6 cellular contexts compared by ENCODE assay signal in the genomic region with DNA sequence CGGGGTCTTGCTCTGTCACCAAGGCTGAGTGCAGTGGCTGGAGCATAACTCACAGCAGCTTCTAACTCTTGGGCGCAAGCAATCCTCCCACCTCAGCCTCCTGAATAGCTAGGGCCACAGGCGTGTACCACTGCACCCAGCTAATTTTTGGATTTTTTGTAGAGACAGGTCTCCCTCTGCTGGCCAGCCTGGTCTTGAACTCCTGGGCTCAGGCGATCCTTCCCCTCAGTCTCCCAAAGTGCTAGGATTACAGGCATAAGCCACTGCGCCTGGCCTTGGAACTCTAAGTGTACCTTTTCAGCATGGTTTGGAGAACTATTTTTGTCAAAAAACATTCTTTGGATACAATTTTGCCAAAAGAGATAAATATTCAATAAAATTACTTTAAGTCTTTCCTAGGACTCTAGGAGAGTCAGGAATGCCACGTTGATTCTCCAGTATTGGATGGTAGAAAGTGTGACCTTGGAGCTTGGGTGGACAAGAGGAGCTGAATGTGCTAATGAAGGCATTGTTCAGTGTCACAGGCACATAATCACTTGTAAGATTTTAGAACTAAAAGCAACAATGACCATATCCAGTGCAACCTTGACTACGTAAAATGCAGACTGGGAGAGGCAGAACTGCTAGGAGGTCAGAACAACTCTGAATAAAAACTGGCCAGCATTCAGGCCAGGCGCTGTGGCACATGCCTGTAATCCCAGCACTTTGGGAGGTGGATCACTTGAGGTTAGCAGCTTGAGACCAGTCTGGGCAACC. TPM values are rescaled to one million over a fixed set of nuclear protein-coding genes. Genes with fewer than 3 reads are reported as not detected.
DNase-seq lines count a peak whose midpoint lies in the region; ATAC-seq lines count a peak whose summit lies in the region.

No MANE protein-coding gene starts in this region.

- H3K9ac ChIP-seq in BLaER1, result 0 out of 2 replicates have a peak overlapping the region, but pooled peaks have one; percentile 26

- ATAC-seq in GM21528 (IDR thresholded peaks at IDR 0.05; ENCODE audit: low FRiP score, unreplicated experiment) (no peak), GM19455 (IDR thresholded peaks at IDR 0.05; ENCODE audit: unreplicated experiment) (no peak)

- peak overlapping the region; percentile 91 for H3K4me2 ChIP-seq in BLaER1

- no peak overlapping the region for H3K27ac ChIP-seq in BLaER1

- H3K4me1 ChIP-seq in BLaER1, result peaks cover 40% of the 10 kb centered on the region

- H3K4me3 ChIP-seq in BLaER1 (no peak overlapping the region), MG63 (no peak overlapping the region)

- peaks cover 73% of the 10 kb centered on the region for H4K20me1 ChIP-seq in BLaER1

- H3K27me3 ChIP-seq in BLaER1 (no peaks in the 10 kb centered on the region), MG63 (no peaks in the 10 kb centered on the region)

- DNase-seq in MG63, result peak; percentile 41
- peak; percentile 64 for DNase-seq in activated CD8-positive, alpha-beta memory T cell treated with anti-CD3 and anti-CD28 coated beads, Interleukin-2, amount 50 U/mL, for 48 hours
- DNase-seq in left kidney (ENCODE audit: low read depth, low spot score), result peak; percentile 69

- H3K36me3 ChIP-seq in BLaER1 (peaks cover 61% of the 10 kb centered on the region), MG63 (peaks cover 65% of the 10 kb centered on the region)

- no peaks in the 10 kb centered on the region for H3K9me3 ChIP-seq in BLaER1
- no peaks in the 10 kb centered on the region for H3K9me3 ChIP-seq in MG63

RNA-seq across cellular contexts. Expression of gene SRSF9, which starts 2.8 kb away (rescaled TPM):
- total RNA-seq in MG63 (2014; rRNA removed; shearing (Covaris generic); ENCODE audit: low replicate concordance), result 332 and 366 TPM in 2 replicates

RNA-seq across cellular contexts. Expression of gene GATC, which starts 20.5 kb away (rescaled TPM):
- 14.8 and 15.5 TPM in 2 replicates for total RNA-seq in MG63 (2014; rRNA removed; shearing (Covaris generic); ENCODE audit: low replicate concordance)

RNA-seq across cellular contexts. Expression of gene TRIAP1, which starts 20.6 kb away (rescaled TPM):
- 40.3 and 41.4 TPM in 2 replicates for total RNA-seq in MG63 (2014; rRNA removed; shearing (Covaris generic); ENCODE audit: low replicate concordance)

RNA-seq across cellular contexts. Expression of gene COX6A1, which starts 28.8 kb away (rescaled TPM):
- 359 and 816 TPM in 2 replicates for total RNA-seq in MG63 (2014; rRNA removed; shearing (Covaris generic); ENCODE audit: low replicate concordance)

RNA-seq across cellular contexts. Expression of gene DYNLL1, which starts 29.2 kb away (rescaled TPM):
- 472 and 685 TPM in 2 replicates for total RNA-seq in MG63 (2014; rRNA removed; shearing (Covaris generic); ENCODE audit: low replicate concordance)
